ENCODE assay signal across 9 cellular contexts in the genomic region with DNA sequence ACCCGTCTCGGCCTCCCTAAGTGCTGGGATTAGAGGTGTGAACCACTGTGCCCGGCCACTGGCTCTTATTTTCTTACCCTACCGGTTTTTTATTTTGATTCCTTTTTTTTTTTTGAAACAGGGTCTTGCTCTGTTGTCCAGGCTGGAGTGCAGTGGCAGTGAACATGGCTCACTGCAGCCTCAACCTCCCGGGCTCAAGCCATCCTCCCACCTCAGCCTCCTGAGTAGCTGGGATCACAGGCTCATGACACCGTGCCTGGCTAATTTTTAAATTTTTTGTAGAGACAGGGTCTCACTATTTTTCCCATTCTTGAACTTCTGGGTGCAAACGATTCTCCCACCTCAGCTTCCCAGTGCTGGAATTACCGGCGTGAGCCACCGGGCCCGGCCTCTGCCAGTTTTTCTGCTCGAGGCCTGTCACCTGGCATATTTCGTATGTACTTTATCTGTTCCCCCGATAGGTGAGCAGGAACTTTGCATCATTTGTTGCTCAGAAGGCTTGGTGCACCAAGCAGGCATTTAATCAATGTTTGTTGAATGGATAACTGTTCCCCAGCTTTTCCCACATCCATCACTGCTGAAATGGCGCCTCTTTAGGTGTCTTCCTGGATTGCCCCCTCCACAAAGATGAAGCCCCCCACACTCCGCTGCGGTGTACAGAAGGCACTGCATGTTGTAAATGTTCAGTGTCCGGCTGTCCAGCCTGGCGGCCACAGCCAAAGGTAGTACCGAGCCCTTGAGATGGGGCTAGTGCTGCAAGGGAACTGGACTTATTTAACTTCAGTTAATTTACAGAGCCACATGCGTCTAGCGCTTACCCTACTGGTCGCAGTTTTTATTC. TPM values are rescaled to one million over a fixed set of nuclear protein-coding genes. Genes with fewer than 3 reads are reported as not detected.
DNase-seq lines count a peak whose midpoint lies in the region; ATAC-seq and TF ChIP-seq lines count a peak whose summit lies in the region.
"Had no signal": no experiment of that assay in that cellular context is flagged by ENCODE, and none has a peak within 500 bp of the region (broad histone marks: within the 10 kb centered on the region; RNA-seq: fewer than 3 reads in every experiment).

No MANE protein-coding gene starts in this region.

- POLR2A ChIA-PET in naive thymus-derived CD4-positive, alpha-beta T cell (lab: Charles Lee): interaction anchor here (0.6 to 4.4 kb wide), 15 partner anchors 15 to 436 kb away, joined by 3 to 38 read pairs (median 5); a partner anchor contains a TSS

- peak overlapping the region; percentile 88 for H3K27ac ChIP-seq in naive thymus-derived CD4-positive, alpha-beta T cell (ENCODE audit: low read depth, low read length)

- H3K79me2 ChIP-seq in Loucy (ENCODE audit: insufficient read depth, low read length): peaks cover 23% of the 10 kb centered on the region

- no peaks in the 10 kb centered on the region for H4K20me1 ChIP-seq in Loucy (ENCODE audit: insufficient read depth, low read length, poor library complexity, severe bottlenecking)

- DNase-seq in AG10803 (ENCODE audit: low read depth) (no peak), globus pallidus (ENCODE audit: low spot score) (no peak), NCI-H1092 treated with DMSO at 0.1 percent for 48 hours (lab: John Stamatoyannopoulos, UW) (no peak)
- peak in 1 of 9 donors; percentile 8 for DNase-seq in naive thymus-derived CD4-positive, alpha-beta T cell
- DNase-seq: NCI-H2081 treated with DMSO at 0.1 percent for 48 hours had no signal

- no peaks in the 10 kb centered on the region for H3K27me3 Mint-ChIP-seq in dendritic cell treated with granulocyte-macrophage colony-stimulating factor and Interleukin-4, amounts not matched to agents 40 ng/mL and 50 ng/mL, for 4 days
- H3K27me3 Mint-ChIP-seq in naive thymus-derived CD4-positive, alpha-beta T cell: no peaks in the 10 kb centered on the region

- intact Hi-C loops in dendritic cell treated with granulocyte-macrophage colony-stimulating factor and Interleukin-4, amounts not matched to agents 40 ng/mL and 50 ng/mL, for 4 days (cut with micrococcal nuclease): loop anchor here (2.0 kb wide), 1 partner anchor 18 kb away; a partner anchor contains a TSS
- intact Hi-C loops in naive thymus-derived CD4-positive, alpha-beta T cell (cut with micrococcal nuclease): loop anchor here (2.0 to 10.0 kb wide), 6 partner anchors 40 to 1020 kb away; a partner anchor contains a TSS

- H3K27me3 ChIP-seq in Loucy (ENCODE audit: insufficient read depth, low read length, poor library complexity, severe bottlenecking): no peaks in the 10 kb centered on the region
- no peaks in the 10 kb centered on the region for H3K27me3 ChIP-seq in naive thymus-derived CD4-positive, alpha-beta T cell (ENCODE audit: control insufficient read depth in 2 of 2, insufficient read depth in 2 of 2, low read length in 2 of 2)

- H3K36me3 ChIP-seq in Loucy (ENCODE audit: insufficient read depth, low read length): no peaks in the 10 kb centered on the region
- H3K36me3 ChIP-seq in naive thymus-derived CD4-positive, alpha-beta T cell (ENCODE audit: control insufficient read depth in 2 of 3, insufficient read depth in 3 of 3, low read length in 3 of 3): peaks cover 0 to 36% (median 0%) of the 10 kb centered on the region in 3 experiments

- peak overlapping the region; percentile 98 for H3K27ac Mint-ChIP-seq in dendritic cell treated with granulocyte-macrophage colony-stimulating factor and Interleukin-4, amounts not matched to agents 40 ng/mL and 50 ng/mL, for 4 days
- H3K27ac Mint-ChIP-seq in naive thymus-derived CD4-positive, alpha-beta T cell: peak overlapping the region; percentile 97 to 100 (median 99)

- H3K4me2 ChIP-seq in Loucy (ENCODE audit: low read depth, low read length, poor library complexity, severe bottlenecking): peak overlapping the region; percentile 94

- H3K4me3 ChIP-seq in AG10803 (ENCODE audit: low read length) (peak overlapping the region; percentile 51), Loucy (ENCODE audit: low read length, poor library complexity, severe bottlenecking) (peak overlapping the region; percentile 76)
- peak overlapping the region; percentile 59 for H3K4me3 ChIP-seq in naive thymus-derived CD4-positive, alpha-beta T cell (ENCODE audit: low read length)

- H3K4me1 ChIP-seq in Loucy (ENCODE audit: insufficient read depth, low read length, poor library complexity, severe bottlenecking): peaks cover 5% of the 10 kb centered on the region
- H3K4me1 ChIP-seq in naive thymus-derived CD4-positive, alpha-beta T cell (ENCODE audit: control insufficient read depth in 2 of 2, insufficient read depth in 2 of 2, low read length in 2 of 2): peaks cover 12 to 17% of the 10 kb centered on the region in 2 donors

- H2AFZ ChIP-seq in Loucy (ENCODE audit: low read length): peak overlapping the region; percentile 94

- H3K9me3 Mint-ChIP-seq in dendritic cell treated with granulocyte-macrophage colony-stimulating factor and Interleukin-4, amounts not matched to agents 40 ng/mL and 50 ng/mL, for 4 days: no peaks in the 10 kb centered on the region
- H3K9me3 Mint-ChIP-seq in naive thymus-derived CD4-positive, alpha-beta T cell: peaks cover 0 to 1% (median 0%) of the 10 kb centered on the region in 11 donors

- H3F3A ChIP-seq in Loucy (ENCODE audit: low read depth): no peaks in the 10 kb centered on the region

- H3K9ac ChIP-seq in Loucy (ENCODE audit: low read depth, low read length, poor library complexity, severe bottlenecking): peak overlapping the region; percentile 84

- no peaks in the 10 kb centered on the region for H3K9me2 ChIP-seq in Loucy (replicated peaks; ENCODE audit: low read depth, low read length)

- ATAC-seq in naive thymus-derived CD4-positive, alpha-beta T cell: no peak
- ATAC-seq in GM21786 (IDR thresholded peaks at IDR 0.05; ENCODE audit: unreplicated experiment): no peak
- no peak for ATAC-seq in GM21526 (IDR thresholded peaks at IDR 0.05; ENCODE audit: low FRiP score, unreplicated experiment)

- peaks cover 45% of the 10 kb centered on the region for H3K36me3 Mint-ChIP-seq in dendritic cell treated with granulocyte-macrophage colony-stimulating factor and Interleukin-4, amounts not matched to agents 40 ng/mL and 50 ng/mL, for 4 days (ENCODE audit: low read depth)
- peaks cover 0 to 1% (median 0%) of the 10 kb centered on the region in 5 donors for H3K36me3 Mint-ChIP-seq in naive thymus-derived CD4-positive, alpha-beta T cell

- peaks cover 36% of the 10 kb centered on the region for H3K4me1 Mint-ChIP-seq in dendritic cell treated with granulocyte-macrophage colony-stimulating factor and Interleukin-4, amounts not matched to agents 40 ng/mL and 50 ng/mL, for 4 days (ENCODE audit: low read depth)
- peaks cover 9 to 20% (median 12%) of the 10 kb centered on the region in 7 donors for H3K4me1 Mint-ChIP-seq in naive thymus-derived CD4-positive, alpha-beta T cell

- CTCF ChIA-PET in naive thymus-derived CD4-positive, alpha-beta T cell (lab: Charles Lee): interaction anchor here (0.7 to 1.3 kb wide), 2 partner anchors 42 to 290 kb away, joined by 3 to 4 read pairs; a partner anchor contains a TSS

- TF ChIP-seq CTCF in AG10803 (conservative IDR thresholded peaks at IDR 0.05; ENCODE audit: low read length) (no peak), Loucy (conservative IDR thresholded peaks at IDR 0.05; ENCODE audit: low read length) (no peak)

- H3K4me3 Mint-ChIP-seq in dendritic cell treated with granulocyte-macrophage colony-stimulating factor and Interleukin-4, amounts not matched to agents 40 ng/mL and 50 ng/mL, for 4 days: peak overlapping the region; percentile 91
- H3K4me3 Mint-ChIP-seq in naive thymus-derived CD4-positive, alpha-beta T cell: peak overlapping the region; percentile 83 to 99 (median 94)

- no peaks in the 10 kb centered on the region for H3K9me3 ChIP-seq in Loucy (ENCODE audit: insufficient read depth, low read depth, low read length)
- no peaks in the 10 kb centered on the region for H3K9me3 ChIP-seq in naive thymus-derived CD4-positive, alpha-beta T cell (ENCODE audit: control insufficient read depth in 2 of 3, low read length in 3 of 3)

RNA-seq across cellular contexts. Expression of a gene that starts 0.9 kb away (rescaled TPM):
- 10 to 100 TPM; 46.9 to 58.9 (median 50.3) TPM for total RNA-seq in naive thymus-derived CD4-positive, alpha-beta T cell
- 10 to 100 TPM; 10.5 to 18.7 TPM for polyA plus RNA-seq in naive thymus-derived CD4-positive, alpha-beta T cell

RNA-seq across cellular contexts. Expression of a gene that starts 3.6 kb away (rescaled TPM):
- total RNA-seq in naive thymus-derived CD4-positive, alpha-beta T cell: under 1 TPM in 2 of 5 experiments, not detected in 3; 0.24 to 0.64 TPM
- not detected for polyA plus RNA-seq in naive thymus-derived CD4-positive, alpha-beta T cell

RNA-seq across cellular contexts. Expression of a gene that starts 17.5 kb away (rescaled TPM):
- total RNA-seq in naive thymus-derived CD4-positive, alpha-beta T cell: 100 to 1,000 TPM in 4 of 5 experiments, 10 to 100 TPM in 1; 74.8 to 140 (median 115) TPM
- polyA plus RNA-seq in naive thymus-derived CD4-positive, alpha-beta T cell: 10 to 100 TPM; 17.0 to 35.1 TPM

RNA-seq across cellular contexts. Expression of a gene that starts 41.2 kb away (rescaled TPM):
- total RNA-seq in naive thymus-derived CD4-positive, alpha-beta T cell: 100 to 1,000 TPM in 2 of 5 experiments, 10 to 100 TPM in 3; 26.3 to 162 (median 47.5) TPM
- 100 to 1,000 TPM; 152 to 186 TPM for polyA plus RNA-seq in naive thymus-derived CD4-positive, alpha-beta T cell

RNA-seq across cellular contexts. Expression of a gene that starts 47.9 kb away (rescaled TPM):
- 10 to 100 TPM in 2 of 5 experiments, 1 to 10 TPM in 3; 3.6 to 19.1 (median 8.9) TPM for total RNA-seq in naive thymus-derived CD4-positive, alpha-beta T cell
- not detected for polyA plus RNA-seq in naive thymus-derived CD4-positive, alpha-beta T cell
